In the genomic region with DNA sequence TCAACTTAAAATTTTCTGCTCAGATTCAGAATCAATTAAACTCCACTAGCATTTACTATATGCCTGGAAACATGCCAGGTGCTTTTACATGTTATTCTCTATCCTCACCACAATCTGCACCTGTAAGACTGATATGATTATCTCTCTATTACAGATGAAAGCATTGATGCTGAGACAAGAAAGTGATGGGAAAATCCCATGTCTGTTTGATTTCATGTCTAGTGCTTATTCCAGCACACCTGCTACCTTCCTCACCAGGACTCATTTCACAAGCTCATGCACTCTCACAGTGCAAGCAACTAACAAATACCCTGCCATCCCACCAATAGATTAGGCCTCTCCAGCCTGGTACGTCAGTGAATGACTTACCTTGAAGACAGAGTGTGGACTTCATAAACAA, we compare ENCODE assay signal across 9 cellular contexts. TPM values are rescaled to one million over a fixed set of nuclear protein-coding genes. Genes with fewer than 3 reads are reported as not detected.
DNase-seq lines count a peak whose midpoint lies in the region; ATAC-seq and TF ChIP-seq lines count a peak whose summit lies in the region.
"Had no signal": no experiment of that assay in that cellular context is flagged by ENCODE, and none has a peak within 500 bp of the region (broad histone marks: within the 10 kb centered on the region; RNA-seq: fewer than 3 reads in every experiment).

No MANE protein-coding gene starts in this region.

- ATAC-seq in GM18511 (IDR thresholded peaks at IDR 0.05; ENCODE audit: unreplicated experiment): peak; percentile 58
- ATAC-seq in GM21576 (IDR thresholded peaks at IDR 0.05; ENCODE audit: unreplicated experiment): peak; percentile 58
- ATAC-seq: gastroesophageal sphincter had no signal

- H3K9me3 ChIP-seq in MM.1S (replicated peaks; ENCODE audit: insufficient read depth, low read length) (no peaks in the 10 kb centered on the region), spleen (no peaks in the 10 kb centered on the region)
- H3K9me3 ChIP-seq: gastroesophageal sphincter had no signal

- H3K36me3 ChIP-seq in MM.1S (replicated peaks; ENCODE audit: insufficient read depth, low read length) (no peaks in the 10 kb centered on the region), spleen (no peaks in the 10 kb centered on the region)
- H3K36me3 ChIP-seq: gastroesophageal sphincter had no signal

- H3K27me3 ChIP-seq in MM.1S (replicated peaks; ENCODE audit: insufficient read depth, low read length) (no peaks in the 10 kb centered on the region), spleen (replicated peaks in 1 of 7) (no peaks in the 10 kb centered on the region)
- H3K27me3 ChIP-seq: gastroesophageal sphincter had no signal

- no peaks in the 10 kb centered on the region for H3K79me2 ChIP-seq in MM.1S (ENCODE audit: low read length)

- no peak overlapping the region for H3K9ac ChIP-seq in MM.1S (ENCODE audit: low read length)

- H3K9me2 ChIP-seq in MM.1S (replicated peaks; ENCODE audit: insufficient read depth, low read length): no peaks in the 10 kb centered on the region

- no peak for TF ChIP-seq CTCF in MM.1S (IDR thresholded peaks at IDR 0.05; ENCODE audit: low read length)
- TF ChIP-seq CTCF in spleen (IDR thresholded peaks at IDR 0.05 in 8 of 11, conservative IDR thresholded peaks at IDR 0.05 in 3 of 11): no peak

- no peak for TF ChIP-seq POLR2A in spleen (IDR thresholded peaks at IDR 0.05)

- WGBS in spleen, 5 donors: 78 to 100% (median 88%) methylated on average over 1 of the region's 1 CpG

- H3K4me3 ChIP-seq in MM.1S (ENCODE audit: low read length): no peak overlapping the region
- no peak overlapping the region for H3K4me3 ChIP-seq in spleen
- H3K4me3 ChIP-seq: gastroesophageal sphincter had no signal

- DNase-seq in MM.1S: peak; percentile 67
- DNase-seq in central memory CD4-positive, alpha-beta T cell: peak; percentile 59
- DNase-seq in HuH-7 (ENCODE audit: low spot score): no peak
- no peak for DNase-seq in foreskin melanocyte
- no peak for DNase-seq in NCI-H526 treated with DMSO at 0.1 percent for 48 hours (lab: John Stamatoyannopoulos, UW)
- DNase-seq in spleen: no peak

- H3F3A ChIP-seq in MM.1S (ENCODE audit: insufficient read depth, low read length): no peaks in the 10 kb centered on the region

- H3K4me1 ChIP-seq in MM.1S (ENCODE audit: low read length) (no peaks in the 10 kb centered on the region), spleen (peaks cover 0 to 35% (median 19%) of the 10 kb centered on the region in 6 donors)

- no peak overlapping the region for H3K27ac ChIP-seq in MM.1S (ENCODE audit: low read length)
- H3K27ac ChIP-seq in spleen: no peak overlapping the region
- H3K27ac ChIP-seq: gastroesophageal sphincter had no signal

- no peaks in the 10 kb centered on the region for H4K20me1 ChIP-seq in MM.1S (ENCODE audit: insufficient read depth, low read length)

- H3K4me2 ChIP-seq in MM.1S (ENCODE audit: low read depth, low read length): no peak overlapping the region

- intact Hi-C loops in spleen (cut with DNase I; ENCODE audit: low total_unique reads): no loop called here

- no peak overlapping the region for H2AFZ ChIP-seq in MM.1S (ENCODE audit: low read length)

RNA-seq across cellular contexts. Expression of a gene that starts 25.0 kb away (rescaled TPM):
- 100 to 1,000 TPM in 6 of 7 donors, 10 to 100 TPM in 1; 84.4 to 444 (median 168) TPM for total RNA-seq in spleen
- 10 to 100 TPM in 2 of 3 donors, 1 to 10 TPM in 1; 9.5 to 13.9 (median 12.0) TPM for polyA plus RNA-seq in spleen

Comparison
In these comparisons a context has a peak if more than half of its experiments do, and no peak if none do; other contexts are left out.
1. DNase-seq: peak in MM.1S (single experiment) and central memory CD4-positive, alpha-beta T cell (single experiment); none in HuH-7 (single experiment), foreskin melanocyte (single experiment), NCI-H526 treated with DMSO at 0.1 percent for 48 hours (single experiment) and spleen (single experiment).